Comparison of ENCODE assay signal across 8 cellular contexts in the genomic region with DNA sequence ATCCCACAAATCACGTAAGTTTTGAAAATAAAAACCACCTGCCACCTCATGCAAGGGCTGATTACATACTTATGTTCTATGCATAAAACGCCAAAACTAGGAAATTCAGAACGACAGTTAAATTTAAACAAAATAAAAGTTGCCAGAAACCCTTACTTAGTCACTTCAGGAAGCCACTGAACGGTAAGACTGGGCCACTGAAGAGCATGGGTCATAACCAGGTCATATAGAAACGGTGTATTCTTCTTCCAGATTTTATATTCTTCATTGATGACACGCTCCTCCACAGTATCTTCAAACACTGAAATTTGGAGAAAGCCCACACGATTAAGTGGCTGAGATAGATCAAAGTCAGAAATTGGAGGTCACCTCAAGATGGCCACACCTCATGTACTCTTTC. TPM values are rescaled to one million over a fixed set of nuclear protein-coding genes. Genes with fewer than 3 reads are reported as not detected.
A peak's percentile ranks its signal among the peaks of the same experiment; 100 is the strongest.
DNase-seq lines count a peak whose midpoint lies in the region; ATAC-seq and TF ChIP-seq lines count a peak whose summit lies in the region.

No MANE protein-coding gene starts in this region.

- 0 to 37% methylated on average over 6 to 7 of the region's 7 CpGs for WGBS in esophagus squamous epithelium, 2 donors
- 10 to 47% (median 12%) methylated on average over 7 of the region's 7 CpGs for whole genome bisulfite sequencing in psoas muscle, 3 donors

- no peak for TF ChIP-seq POLR2A in Peyer's patch (IDR thresholded peaks at IDR 0.05)
- TF ChIP-seq POLR2A in esophagus squamous epithelium (IDR thresholded peaks at IDR 0.05), result no peak
- TF ChIP-seq POLR2A in erythroblast (IDR thresholded peaks at IDR 0.05; ENCODE audit: low read length), result no peak

- intact Hi-C loops in esophagus squamous epithelium (cut with DNase I), result no loop called here
- intact Hi-C loops in psoas muscle (cut with DNase I), result loop anchor here (10.0 kb wide), 1 partner anchor 144 kb away; no protein-coding TSS in a partner anchor

- no peak for TF ChIP-seq CTCF in Peyer's patch (IDR thresholded peaks at IDR 0.05)
- TF ChIP-seq CTCF in esophagus squamous epithelium (IDR thresholded peaks at IDR 0.05), result no peak
- no peak for TF ChIP-seq CTCF in psoas muscle (IDR thresholded peaks at IDR 0.05)

- no peak for ATAC-seq in psoas muscle

- H3K4me3 ChIP-seq in Peyer's patch (peak overlapping the region; percentile 64 to 84 (median 70)), esophagus squamous epithelium (peak overlapping the region; percentile 58 to 77 (median 68)), psoas muscle (peak overlapping the region; percentile 79)

- H3K36me3 ChIP-seq in ES-I3 (ENCODE audit: insufficient read depth, low read length), result peaks cover 9% of the 10 kb centered on the region; the same call in 1 of the 2 replicates
- no peaks in the 10 kb centered on the region for H3K36me3 ChIP-seq in Peyer's patch
- no peaks in the 10 kb centered on the region for H3K36me3 ChIP-seq in esophagus squamous epithelium
- peaks cover 0 to 2% of the 10 kb centered on the region in 2 donors for H3K36me3 ChIP-seq in psoas muscle (ENCODE audit: insufficient read depth in 1 of 2, low read depth in 1 of 2)

- peak overlapping the region; percentile 99 for H3K9ac ChIP-seq in ES-I3 (ENCODE audit: low read depth, low read length)

- H3K4me1 ChIP-seq in ES-I3 (ENCODE audit: insufficient read depth, low read length) (peaks cover 12% of the 10 kb centered on the region; the same call in 1 of the 2 replicates), Peyer's patch (peaks cover 0 to 22% (median 2%) of the 10 kb centered on the region in 4 donors), esophagus squamous epithelium (peaks cover 6 to 42% (median 10%) of the 10 kb centered on the region in 3 donors), psoas muscle (peaks cover 15% of the 10 kb centered on the region)

- DNase-seq in Peyer's patch, result no peak
- DNase-seq in esophagus squamous epithelium (lab: John Stamatoyannopoulos, UW), result no peak
- DNase-seq in psoas muscle, result no peak
- no peak for DNase-seq in NCI-H2196 treated with DMSO at 0.1 percent for 48 hours (lab: John Stamatoyannopoulos, UW; ENCODE audit: unreplicated experiment)
- no peak for DNase-seq in AG20443 (ENCODE audit: low spot score)
- no peak for DNase-seq in iPS-NIHi7 (ENCODE audit: extremely low spot score)
- no peak for DNase-seq in erythroblast (lab: John Stamatoyannopoulos, UW)

- H3K27ac ChIP-seq in Peyer's patch (peak overlapping the region; percentile 85 to 94 (median 92)), esophagus squamous epithelium (peak overlapping the region; percentile 88 to 95 (median 94)), psoas muscle (peak overlapping the region; percentile 94)

- H3K9me3 ChIP-seq in ES-I3 (ENCODE audit: control insufficient read depth, insufficient read depth, low read length), result no peaks in the 10 kb centered on the region
- no peaks in the 10 kb centered on the region for H3K9me3 ChIP-seq in Peyer's patch
- no peaks in the 10 kb centered on the region for H3K9me3 ChIP-seq in esophagus squamous epithelium
- no peaks in the 10 kb centered on the region for H3K9me3 ChIP-seq in psoas muscle

- H3K27me3 ChIP-seq in Peyer's patch (no peaks in the 10 kb centered on the region), esophagus squamous epithelium (no peaks in the 10 kb centered on the region), psoas muscle (ENCODE audit: insufficient read depth in 3 of 3, low read length in 2 of 3) (no peaks in the 10 kb centered on the region)

RNA-seq across cellular contexts. Expression of gene RBBP7, which starts 1.2 kb away (rescaled TPM):
- total RNA-seq in Peyer's patch (100 to 1,000 TPM in 1 of 4 donors, 10 to 100 TPM in 3; 40.7 to 117 (median 47.8) TPM), esophagus squamous epithelium (10 to 100 TPM; 41.1 to 91.9 (median 74.1) TPM), psoas muscle (100 to 1,000 TPM in 1 of 4 donors, 10 to 100 TPM in 3; 81.1 to 107 (median 90.5) TPM)
- polyA plus RNA-seq in psoas muscle, result 100 to 1,000 TPM in 2 of 3 donors, 10 to 100 TPM in 1; 85.0 to 139 (median 111) TPM
